ENCODE assay signal across 8 cellular contexts in genomic region chr9:2132484-2133082, GRCh38.
A peak's percentile ranks its signal among the peaks of the same experiment; 100 is the strongest.
DNase-seq lines count a peak whose midpoint lies in the region; ATAC-seq and TF ChIP-seq lines count a peak whose summit lies in the region.

No MANE protein-coding gene starts in this region.

- no peak overlapping the region for H3K4me2 ChIP-seq in OCI-LY3 (ENCODE audit: low read length)

- DNase-seq in A673 (ENCODE audit: low spot score), result peak; percentile 68
- no peak for DNase-seq in GM13976 (ENCODE audit: low spot score)
- DNase-seq in esophagus squamous epithelium (lab: John Stamatoyannopoulos, UW), result no peak
- no peak for DNase-seq in prostate gland (ENCODE audit: low spot score)
- DNase-seq in anterior cingulate cortex (lab: John Stamatoyannopoulos, UW), result no peak

- intact Hi-C loops in A673 (cut with micrococcal nuclease; ENCODE audit: unreplicated experiment) (loop anchor here (1.0 to 10.0 kb wide), 3 partner anchors 48 to 702 kb away; no protein-coding TSS in a partner anchor), esophagus squamous epithelium (cut with DNase I) (loop anchor here (10.0 kb wide), 1 partner anchor 52 kb away; no protein-coding TSS in a partner anchor), prostate gland (cut with DNase I) (loop anchor here (5.0 to 10.0 kb wide), 2 partner anchors 202 to 595 kb away; no protein-coding TSS in a partner anchor)

- no peak overlapping the region for H2AFZ ChIP-seq in OCI-LY3 (ENCODE audit: low read depth, low read length)

- H3K36me3 ChIP-seq in A673 (ENCODE audit: insufficient read depth, low read length, poor library complexity, severe bottlenecking) (no peaks in the 10 kb centered on the region), OCI-LY3 (replicated peaks; ENCODE audit: low read depth, low read length) (peaks cover 62% of the 10 kb centered on the region), esophagus squamous epithelium (peaks cover 0 to 80% (median 0%) of the 10 kb centered on the region in 3 donors), prostate gland (no peaks in the 10 kb centered on the region)

- CTCF ChIA-PET in A673 (lab: Charles Lee), result interaction anchor here (0.6 to 1.6 kb wide), 3 partner anchors 49 to 597 kb away, joined by 3 to 7 read pairs (median 7); no protein-coding TSS in a partner anchor

- peaks cover 52% of the 10 kb centered on the region for H4K20me1 ChIP-seq in OCI-LY3 (ENCODE audit: insufficient read depth, low read length)

- H3K79me2 ChIP-seq in OCI-LY3 (ENCODE audit: low read length), result peaks cover 87% of the 10 kb centered on the region

- in situ Hi-C loops in GM13976 (cut with MboI; ENCODE audit: low sequenced_read_pairs, unreplicated experiment), result loop anchor here (25.0 kb wide), 1 partner anchor 505 kb away; no protein-coding TSS in a partner anchor

- no peak overlapping the region for H3K9ac ChIP-seq in OCI-LY3 (ENCODE audit: low read length)

- POLR2A ChIA-PET in A673 (lab: Charles Lee; ENCODE audit: low non-redundant PET), result no interaction called here

- H3K9me3 ChIP-seq in A673 (ENCODE audit: low read depth, low read length, poor library complexity, severe bottlenecking) (no peaks in the 10 kb centered on the region), OCI-LY3 (ENCODE audit: insufficient read depth, low read length) (no peaks in the 10 kb centered on the region), esophagus squamous epithelium (no peaks in the 10 kb centered on the region), prostate gland (no peaks in the 10 kb centered on the region)

- 60 to 65% methylated on average over 3 of the region's 3 CpGs for WGBS in esophagus squamous epithelium, 2 donors
- 62% methylated on average over 3 of the region's 3 CpGs for WGBS in prostate gland

- peak; percentile 80 for TF ChIP-seq CTCF in A673 (conservative IDR thresholded peaks at IDR 0.05; ENCODE audit: low read depth, low read length)
- peak; percentile 41 for TF ChIP-seq CTCF in GM13976 (IDR thresholded peaks at IDR 0.05; ENCODE audit: borderline replicate concordance, control extremely low read depth, extremely low read depth, insufficient read depth, missing control alignments)
- peak; percentile 56 for TF ChIP-seq CTCF in OCI-LY3 (IDR thresholded peaks at IDR 0.05; ENCODE audit: low read depth, low read length)
- peak; percentile 47 to 87 (median 74) for TF ChIP-seq CTCF in esophagus squamous epithelium (IDR thresholded peaks at IDR 0.05)
- TF ChIP-seq CTCF in prostate gland (IDR thresholded peaks at IDR 0.05), result peak; percentile 20 to 78 (median 54)

- H3K27me3 ChIP-seq in A673 (replicated peaks; ENCODE audit: insufficient read depth, low read depth, low read length, poor library complexity), result no peaks in the 10 kb centered on the region
- H3K27me3 ChIP-seq in OCI-LY3 (ENCODE audit: low read depth, low read length), result no peaks in the 10 kb centered on the region
- H3K27me3 ChIP-seq in esophagus squamous epithelium, result no peaks in the 10 kb centered on the region
- H3K27me3 ChIP-seq in prostate gland (replicated peaks; ENCODE audit: insufficient read depth), result no peaks in the 10 kb centered on the region

- H3K27ac ChIP-seq in A673 (ENCODE audit: low read depth, low read length, poor library complexity, severe bottlenecking), result no peak overlapping the region
- H3K27ac ChIP-seq in OCI-LY3 (ENCODE audit: low read length), result no peak overlapping the region
- no peak overlapping the region for H3K27ac ChIP-seq in esophagus squamous epithelium
- no peak overlapping the region for H3K27ac ChIP-seq in prostate gland

- no peaks in the 10 kb centered on the region for H3K4me1 ChIP-seq in A673 (ENCODE audit: insufficient read depth, low read length, poor library complexity, severe bottlenecking)
- peaks cover 4% of the 10 kb centered on the region; the same call in 1 of the 2 replicates for H3K4me1 ChIP-seq in OCI-LY3 (ENCODE audit: low read length)
- H3K4me1 ChIP-seq in esophagus squamous epithelium, result peaks cover 0 to 44% (median 0%) of the 10 kb centered on the region in 3 donors
- no peaks in the 10 kb centered on the region for H3K4me1 ChIP-seq in prostate gland (replicated peaks)

- H3K4me3 ChIP-seq in A673 (ENCODE audit: low read depth, low read length, poor library complexity, severe bottlenecking) (no peak overlapping the region), OCI-LY3 (ENCODE audit: low read length) (no peak overlapping the region), esophagus squamous epithelium (no peak overlapping the region), prostate gland (no peak overlapping the region)

- BruUV-seq in A673 (replicated peaks; lab: Mats Ljungman, UMichigan), result no TSS peak

- TF ChIP-seq POLR2A in esophagus squamous epithelium (IDR thresholded peaks at IDR 0.05) (no peak), prostate gland (IDR thresholded peaks at IDR 0.05) (no peak)

- ATAC-seq in GM18873 (IDR thresholded peaks at IDR 0.05; ENCODE audit: low FRiP score, unreplicated experiment) (no peak), HG03135 (IDR thresholded peaks at IDR 0.05; ENCODE audit: unreplicated experiment) (no peak)
